12 cellular contexts compared by ENCODE assay signal in genomic region chr7:80098795-80099194, GRCh38. TPM values are rescaled to one million over a fixed set of nuclear protein-coding genes. Genes with fewer than 3 reads are reported as not detected.
DNase-seq lines count a peak whose midpoint lies in the region; ATAC-seq and TF ChIP-seq lines count a peak whose summit lies in the region.
"Had no signal": no experiment of that assay in that cellular context is flagged by ENCODE, and none has a peak within 500 bp of the region (broad histone marks: within the 10 kb centered on the region; RNA-seq: fewer than 3 reads in every experiment).

No MANE protein-coding gene starts in this region.

- H3K9me3 ChIP-seq in liver (ENCODE audit: control insufficient read depth in 4 of 4, low read length in 3 of 4), result no peaks in the 10 kb centered on the region

- peak; percentile 50 for ATAC-seq in HG02870 (IDR thresholded peaks at IDR 0.05; ENCODE audit: unreplicated experiment)
- ATAC-seq in HG03196 (IDR thresholded peaks at IDR 0.05; ENCODE audit: unreplicated experiment), result no peak
- no peak for ATAC-seq in Right ventricle myocardium superior (ENCODE audit: poor library complexity)

- no peak overlapping the region for H3K27ac ChIP-seq in VCaP
- no peak overlapping the region for H3K27ac ChIP-seq in liver (ENCODE audit: low read depth in 1 of 2, low read length in 2 of 2)

- H3K9ac ChIP-seq in liver (ENCODE audit: low read depth in 1 of 2, low read length in 2 of 2), result no peak overlapping the region

- DNase-seq in GM12865 (ENCODE audit: low read depth) (no peak), AG08395 (ENCODE audit: low spot score) (no peak), Right ventricle myocardium superior (no peak)
- no peak for DNase-seq in activated CD4-positive, alpha-beta T cell treated with anti-CD3 and anti-CD28 coated beads, Interleukin-2, amount 50 U/mL, for 4 hours
- DNase-seq: activated CD4-positive, alpha-beta T cell treated with anti-CD3 and anti-CD28 coated beads, Interleukin-2, amount 10 ng/mL, durations not matched to agents 24 days and 14 days; EL; NCI-H187 treated with DMSO at 0.1 percent for 48 hours; SIG-M5 had no signal

- WGBS in liver, result 90% methylated on average over 6 of the region's 6 CpGs

- intact Hi-C loops in Right ventricle myocardium superior (cut with DNase I), result loop anchor here (5.0 kb wide), 1 partner anchor 294 kb away; no protein-coding TSS in a partner anchor

- no peaks in the 10 kb centered on the region for H3K36me3 ChIP-seq in liver (ENCODE audit: control insufficient read depth in 4 of 4, insufficient read depth in 3 of 4, low read depth in 1 of 4, low read length in 3 of 4)

- TF ChIP-seq RAD21 in liver (IDR thresholded peaks at IDR 0.05), result peak in 1 of 2 donors; percentile 17

- TF ChIP-seq CTCF in GM12865 (IDR thresholded peaks at IDR 0.05; ENCODE audit: insufficient read depth, low read depth, low read length, missing control alignments) (peak; percentile 7), VCaP (conservative IDR thresholded peaks at IDR 0.05) (peak; percentile 47; the same call in 1 of the 2 replicates), liver (IDR thresholded peaks at IDR 0.05; ENCODE audit: low read depth, low read length, missing input control) (peak; percentile 17)

- no peak overlapping the region for H3K4me3 ChIP-seq in GM12865 (ENCODE audit: low read depth, low read length)
- no peak overlapping the region for H3K4me3 ChIP-seq in liver (ENCODE audit: low read depth in 1 of 3, low read length in 3 of 3)

- H3K4me1 ChIP-seq in liver (ENCODE audit: control insufficient read depth in 4 of 4, insufficient read depth in 4 of 4, low read length in 3 of 4), result no peaks in the 10 kb centered on the region

- H3K27me3 ChIP-seq in liver (ENCODE audit: control insufficient read depth in 4 of 4, insufficient read depth in 4 of 4, low read length in 3 of 4), result no peaks in the 10 kb centered on the region

TF ChIP-seq in liver, 16 proteins besides CTCF, POLR2A, EP300 and RAD21:
- TF ChIP-seq NR2F2 (IDR thresholded peaks at IDR 0.05) (no peak), HNF4A (conservative IDR thresholded peaks at IDR 0.05) (no peak), REST (IDR thresholded peaks at IDR 0.05) (no peak), ZBTB33 (IDR thresholded peaks at IDR 0.05) (no peak), RXRA (IDR thresholded peaks at IDR 0.05) (no peak), MAX (IDR thresholded peaks at IDR 0.05) (no peak), TAF1 (conservative IDR thresholded peaks at IDR 0.05) (no peak), YY1 (IDR thresholded peaks at IDR 0.05) (no peak), HNF4G (IDR thresholded peaks at IDR 0.05) (no peak), JUND (IDR thresholded peaks at IDR 0.05) (no peak), EGR1 (IDR thresholded peaks at IDR 0.05; ENCODE audit: low read depth in 2 of 2) (no peak), FOXA2 (IDR thresholded peaks at IDR 0.05) (no peak)

RNA-seq across cellular contexts. Expression of gene GNAI1, which starts 35.8 kb away (rescaled TPM):
- total RNA-seq in liver (10 to 100 TPM; 19.2 to 22.5 TPM), Right ventricle myocardium superior (11.3 TPM)
- 10 to 100 TPM in 1 of 2 donors, 1 to 10 TPM in 1; 8.9 to 38.7 TPM for polyA plus RNA-seq in liver
